In genomic region chr3:10224794-10225660, GRCh38 we compare ENCODE assay signal across 8 cellular contexts. TPM values are rescaled to one million over a fixed set of nuclear protein-coding genes. Genes with fewer than 3 reads are reported as not detected.
DNase-seq lines count a peak whose midpoint lies in the region; ATAC-seq and TF ChIP-seq lines count a peak whose summit lies in the region.

No MANE protein-coding gene starts in this region.

- H3K4me3 Mint-ChIP-seq in IgD-negative memory B cell (peak overlapping the region in 3 of 4 donors; percentile 37 to 93 (median 91)), type B pancreatic cell (peak overlapping the region; percentile 37)

- H2BK120ac ChIP-seq in neuronal stem cell (ENCODE audit: low read depth, low read length): no peak overlapping the region

- no peak overlapping the region for H2BK12ac ChIP-seq in neuronal stem cell (ENCODE audit: low read length)

- H3K27me3 ChIP-seq in neuronal stem cell (ENCODE audit: control insufficient read depth in 3 of 3, insufficient read depth in 3 of 3, low read depth in 1 of 3, low read length in 3 of 3): no peaks in the 10 kb centered on the region

- TF ChIP-seq CTCF in AG10803 (conservative IDR thresholded peaks at IDR 0.05; ENCODE audit: low read length): peak; percentile 92
- TF ChIP-seq CTCF in fibroblast of villous mesenchyme (IDR thresholded peaks at IDR 0.05; ENCODE audit: insufficient read depth, low read depth, low read length): peak; percentile 81
- peak; percentile 78 for TF ChIP-seq CTCF in type B pancreatic cell (conservative IDR thresholded peaks at IDR 0.05)

- no peaks in the 10 kb centered on the region for H3K79me1 ChIP-seq in neuronal stem cell (ENCODE audit: low read depth, low read length)

- H3K9me3 ChIP-seq in neuronal stem cell (replicated peaks in 1 of 2; ENCODE audit: control insufficient read depth in 2 of 2, insufficient read depth in 1 of 2, low read depth in 1 of 2, low read length in 2 of 2): no peaks in the 10 kb centered on the region

- H3K4ac ChIP-seq in neuronal stem cell (ENCODE audit: low read length): no peak overlapping the region

- H3K9me3 Mint-ChIP-seq in IgD-negative memory B cell (no peaks in the 10 kb centered on the region), type B pancreatic cell (no peaks in the 10 kb centered on the region)

- no peak overlapping the region for H3K27ac ChIP-seq in neuronal stem cell (replicated peaks; ENCODE audit: low read length)

- H3K27me3 Mint-ChIP-seq in IgD-negative memory B cell (no peaks in the 10 kb centered on the region), type B pancreatic cell (no peaks in the 10 kb centered on the region)

- no peak overlapping the region for H3K14ac ChIP-seq in neuronal stem cell (ENCODE audit: low read length)

- no peak overlapping the region for H3K9ac ChIP-seq in neuronal stem cell (ENCODE audit: low read depth, low read length, poor library complexity)

- H4K91ac ChIP-seq in neuronal stem cell (ENCODE audit: low read depth, low read length, poor library complexity): no peak overlapping the region

- H3K4me3 ChIP-seq in AG10803 (ENCODE audit: low read length) (no peak overlapping the region), fibroblast of villous mesenchyme (ENCODE audit: low read depth, low read length) (no peak overlapping the region), neuronal stem cell (ENCODE audit: low read length in 2 of 2) (no peak overlapping the region)

- WGBS in neuronal stem cell (ENCODE audit: extremely low coverage in 2 of 2, insufficient read length in 2 of 2, insufficient replicate concordance in 1 of 2), 2 donors: no CpG with 5 or more reads among the region's 4 CpGs

- no peaks in the 10 kb centered on the region for H3K36me3 ChIP-seq in neuronal stem cell (replicated peaks in 1 of 2; ENCODE audit: control insufficient read depth in 2 of 2, insufficient read depth in 2 of 2, low read length in 2 of 2)

- H3K36me3 Mint-ChIP-seq in IgD-negative memory B cell: peaks cover 7% of the 10 kb centered on the region
- H3K36me3 Mint-ChIP-seq in type B pancreatic cell: peaks cover 4% of the 10 kb centered on the region

- H2AFZ ChIP-seq in neuronal stem cell (ENCODE audit: low read length): peak overlapping the region; percentile 50

- no peaks in the 10 kb centered on the region for H3K4me1 ChIP-seq in neuronal stem cell (ENCODE audit: control insufficient read depth in 2 of 2, insufficient read depth in 1 of 2, low read depth in 1 of 2, low read length in 2 of 2)

- H3K18ac ChIP-seq in neuronal stem cell (ENCODE audit: low read length): no peak overlapping the region

- ATAC-seq in GM18907 (IDR thresholded peaks at IDR 0.05; ENCODE audit: unreplicated experiment): peak; percentile 37

- no peak overlapping the region for H4K8ac ChIP-seq in neuronal stem cell (ENCODE audit: low read depth, low read length)

- DNase-seq in AG10803 (ENCODE audit: low read depth): peak; percentile 68
- peak; percentile 84 for DNase-seq in RKO (ENCODE audit: low spot score)
- peak; percentile 53 for DNase-seq in activated T-helper 9 cell treated with anti-CD3 and anti-CD28 coated beads, Interleukin-2, amount 50 U/mL, for 16 hours (ENCODE audit: low read depth)
- peak; percentile 65 for DNase-seq in fibroblast of villous mesenchyme (ENCODE audit: low read depth)
- peak; percentile 35 for DNase-seq in neuronal stem cell (ENCODE audit: low spot score)
- no peak for DNase-seq in type B pancreatic cell (ENCODE audit: extremely low spot score, unreplicated experiment)

- H3K4me1 Mint-ChIP-seq in IgD-negative memory B cell (peaks cover 41 to 61% (median 56%) of the 10 kb centered on the region in 3 donors), type B pancreatic cell (ENCODE audit: unreplicated experiment) (peaks cover 12% of the 10 kb centered on the region)

- H3K23ac ChIP-seq in neuronal stem cell (ENCODE audit: low read depth, low read length, poor library complexity): no peak overlapping the region

- H2AK5ac ChIP-seq in neuronal stem cell (ENCODE audit: low read depth, low read length): no peak overlapping the region

- H2BK5ac ChIP-seq in neuronal stem cell (ENCODE audit: low read length): no peak overlapping the region

- peak overlapping the region; percentile 84 to 94 (median 90) for H3K27ac Mint-ChIP-seq in IgD-negative memory B cell
- peak overlapping the region; percentile 57 for H3K27ac Mint-ChIP-seq in type B pancreatic cell

- no peak overlapping the region for H2BK15ac ChIP-seq in neuronal stem cell (ENCODE audit: low read length)

- H3K4me2 ChIP-seq in neuronal stem cell (ENCODE audit: insufficient read depth, low read length, poor library complexity, severe bottlenecking): no peak overlapping the region

RNA-seq across cellular contexts. Expression of gene TATDN2, which starts 23.2 kb away (rescaled TPM):
- 11.6 TPM for polyA plus RNA-seq in IgD-negative memory B cell
- total RNA-seq in fibroblast of villous mesenchyme (16.0 and 21.9 TPM in 2 replicates), type B pancreatic cell (ENCODE audit: low replicate concordance) (31.3 and 34.6 TPM in 2 replicates)
- 10.3 TPM for polyA plus RNA-seq in neuronal stem cell (2013, experiment 1 of 2)
- 10.2 TPM for polyA plus RNA-seq in neuronal stem cell (2013, experiment 2 of 2)
